Comparison of ENCODE assay signal across 35 cellular contexts in the genomic region with DNA sequence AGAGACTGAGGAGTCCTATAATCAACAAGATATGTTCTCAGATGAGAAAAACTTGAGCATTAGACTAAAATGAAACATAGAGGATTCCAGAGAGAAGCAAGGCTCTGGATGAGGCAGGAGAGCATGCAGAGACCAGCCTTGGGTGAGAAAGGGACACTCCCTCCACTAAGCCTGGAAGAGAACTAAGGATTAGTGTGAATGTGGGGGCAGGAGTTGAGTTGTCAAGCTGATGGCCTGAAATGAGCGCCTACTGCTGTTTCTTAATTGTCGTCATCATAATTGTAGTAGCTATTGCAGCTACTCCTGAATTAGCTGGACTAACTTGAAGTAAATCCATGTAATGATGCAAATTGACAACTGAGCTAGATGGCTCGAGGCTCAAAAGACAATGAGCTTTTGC.
"Had no signal": no experiment of that assay in that cellular context is flagged by ENCODE, and none has a peak within 500 bp of the region (broad histone marks: within the 10 kb centered on the region; RNA-seq: fewer than 3 reads in every experiment).

No MANE protein-coding gene starts in this region.

- H3K27ac ChIP-seq: adrenal gland, body of pancreas, brain microvascular endothelial cell, breast epithelium, cardiac muscle cell, VCaP had no signal

- H3K9me3 ChIP-seq: body of pancreas, breast epithelium had no signal

- DNase-seq: activated B cell treated with CpG ODN at 0.5 μM for 24 hours; activated CD4-positive, alpha-beta memory T cell treated with anti-CD3 and anti-CD28 coated beads for 36 hours; activated CD4-positive, alpha-beta T cell treated with anti-CD3 and anti-CD28 coated beads for 4 hours; activated CD4-positive, alpha-beta T cell treated with anti-CD3 and anti-CD28 coated beads, Interleukin-2, amount 10 ng/mL, durations not matched to agents 24 days and 14 days; activated CD4-positive, alpha-beta T cell treated with anti-CD3 and anti-CD28 coated beads, Interleukin-2, amount 50 U/mL, for 1 hour; activated CD4-positive, alpha-beta T cell treated with anti-CD3 and anti-CD28 coated beads, Interleukin-2, amount 50 U/mL, for 4 hours; activated CD4-positive, CD25-positive, alpha-beta regulatory T cell treated with anti-CD3 and anti-CD28 coated beads, Interleukin-2, amount 50 U/mL, for 72 hours; activated CD8-positive, alpha-beta memory T cell treated with anti-CD3 and anti-CD28 coated beads, Interleukin-2, amount 50 U/mL, for 4 hours; activated CD8-positive, alpha-beta T cell treated with anti-CD3 and anti-CD28 coated beads for 36 hours; activated effector memory CD4-positive, alpha-beta T cell treated with anti-CD3 and anti-CD28 coated beads, Interleukin-2, amount 50 U/mL, for 16 hours; activated gamma-delta T cell treated with Interleukin-2 at 50 U/mL for 16 hours; activated naive CD4-positive, alpha-beta T cell; activated naive CD4-positive, alpha-beta T cell treated with anti-CD3 and anti-CD28 coated beads for 36 hours; activated naive CD4-positive, alpha-beta T cell treated with anti-CD3 and anti-CD28 coated beads, Interleukin-2, amount 50 U/mL, for 16 hours; activated naive CD8-positive, alpha-beta T cell treated with anti-CD3 and anti-CD28 coated beads for 36 hours; activated T-cell treated with anti-CD3 and anti-CD28 coated beads for 4 hours; activated T-cell treated with anti-CD3 and anti-CD28 coated beads, Interleukin-2, amount 50 U/mL, for 1 hour; activated T-cell treated with anti-CD3 and anti-CD28 coated beads, Interleukin-2, amount 50 U/mL, for 4 hours; activated T-cell treated with anti-CD3 and anti-CD28 coated beads, Interleukin-2, amount 50 U/mL, for 72 hours; adrenal gland; amniotic stem cell; aorta; body of pancreas; brain microvascular endothelial cell; cerebellar nuclear complex; T-helper 1 cell; T-helper 2 cell; T-helper 9 cell had no signal

- H3K27me3 ChIP-seq: adrenal gland, body of pancreas, brain microvascular endothelial cell, breast epithelium, cardiac muscle cell had no signal

- FAIRE-seq: astrocyte, TTC549 had no signal

- ATAC-seq: activated CD8-positive, alpha-beta T cell treated with anti-CD3 and anti-CD28 coated beads for 36 hours; activated naive CD4-positive, alpha-beta T cell treated with anti-CD3 and anti-CD28 coated beads, Interleukin-2, amount 50 U/mL, for 72 hours; activated T-cell treated with anti-CD3 and anti-CD28 coated beads, Interleukin-2, amount 50 U/mL, for 4 hours; activated T-cell treated with anti-CD3 and anti-CD28 coated beads, Interleukin-2, amount 50 U/mL, for 72 hours; activated T-helper 17 cell treated with anti-CD3 and anti-CD28 coated beads, Interleukin-2, amount 50 U/mL, for 72 hours; body of pancreas had no signal

- H3K36me3 ChIP-seq: adrenal gland, brain microvascular endothelial cell, breast epithelium, cardiac muscle cell had no signal

- H3K4me3 ChIP-seq: adrenal gland, body of pancreas, breast epithelium, cardiac muscle cell had no signal
